ENCODE assay signal across 9 cellular contexts in the genomic region with DNA sequence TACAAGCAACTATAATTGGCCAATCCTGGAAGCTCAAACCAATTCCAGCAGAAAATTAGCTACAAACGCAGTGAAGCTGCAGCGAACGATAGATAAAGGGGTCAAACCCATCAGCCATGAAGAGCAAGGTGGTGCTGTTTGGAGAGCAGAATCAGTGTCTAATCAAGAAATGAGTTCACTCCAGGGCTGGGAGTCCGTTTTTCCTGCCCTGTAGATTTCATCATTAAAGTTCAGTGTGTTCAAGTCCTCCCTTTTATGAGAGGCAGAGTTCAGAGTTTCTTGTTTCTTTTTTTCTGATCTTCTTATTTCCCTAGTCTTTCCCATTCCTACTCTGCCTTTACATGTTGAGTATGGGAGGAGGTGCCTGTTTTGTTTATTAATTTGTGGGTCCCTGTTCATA. TPM values are rescaled to one million over a fixed set of nuclear protein-coding genes. Genes with fewer than 3 reads are reported as not detected.
"Had no signal": no experiment of that assay in that cellular context is flagged by ENCODE, and none has a peak within 500 bp of the region (broad histone marks: within the 10 kb centered on the region; RNA-seq: fewer than 3 reads in every experiment).

No MANE protein-coding gene starts in this region.

- DNase-seq: IMR-90, KBM-7 had no signal

- ATAC-seq: HepG2, K562 had no signal

- H3K4me3 ChIP-seq: K562 had no signal

- FAIRE-seq: HepG2, HTR-8/SVneo, K562 had no signal

- H3K27ac ChIP-seq: HL-60 had no signal

RNA-seq across cellular contexts. Expression of a gene that starts 30.4 kb away (rescaled TPM):
- total RNA-seq: HT-29, HT1080, IMR-90, K562 had no signal
- polyA plus RNA-seq: IgD-negative memory B cell, IMR-90, K562 had no signal

RNA-seq across cellular contexts. Expression of a gene that starts 46.9 kb away (rescaled TPM):
- total RNA-seq: HT1080, IMR-90, K562 had no signal
- polyA plus RNA-seq: HepG2, IgD-negative memory B cell, IMR-90, K562 had no signal
